1 cellular context compared by ENCODE assay signal in the genomic region with DNA sequence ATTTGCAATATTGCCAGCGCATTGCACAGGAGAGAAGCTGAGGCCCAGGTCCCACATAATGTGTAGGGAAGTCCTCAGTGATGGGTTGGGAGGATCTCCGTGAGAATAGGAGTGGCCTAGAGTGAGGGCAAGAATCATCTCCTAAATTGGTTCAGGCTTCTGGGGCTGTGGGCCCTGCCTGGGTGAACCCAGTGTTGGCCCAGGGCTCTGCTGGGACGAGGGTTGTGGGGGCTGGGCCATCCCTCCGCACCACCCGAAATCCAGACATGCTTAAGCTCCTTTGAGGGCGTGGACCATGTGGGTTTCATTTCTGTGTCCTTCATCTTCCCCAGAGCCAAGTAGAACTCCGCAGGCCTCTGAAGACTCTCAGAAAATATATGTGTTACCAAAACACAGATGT.
TF ChIP-seq lines count a peak whose summit lies in the region.

No MANE protein-coding gene starts in this region.

TF ChIP-seq in GM12891, 5 proteins besides CTCF, POLR2A, EP300 and RAD21:
- TF ChIP-seq PAX5 (IDR thresholded peaks at IDR 0.05; ENCODE audit: insufficient read depth, low read length, severe bottlenecking) (no peak), SPI1 (IDR thresholded peaks at IDR 0.05; ENCODE audit: low read depth, low read length) (no peak), POU2F2 (IDR thresholded peaks at IDR 0.05; ENCODE audit: low read depth, low read length) (no peak), TAF1 (IDR thresholded peaks at IDR 0.05; ENCODE audit: low read depth, low read length) (no peak), POLR2AphosphoS5 (IDR thresholded peaks at IDR 0.05; ENCODE audit: low read depth, low read length) (no peak)
